ENCODE assay signal across 22 cellular contexts in genomic region chr12:1848146-1848545, GRCh38. TPM values are rescaled to one million over a fixed set of nuclear protein-coding genes. Genes with fewer than 3 reads are reported as not detected.
DNase-seq lines count a peak whose midpoint lies in the region; ATAC-seq and TF ChIP-seq lines count a peak whose summit lies in the region.
"Had no signal": no experiment of that assay in that cellular context is flagged by ENCODE, and none has a peak within 500 bp of the region (broad histone marks: within the 10 kb centered on the region; RNA-seq: fewer than 3 reads in every experiment).

No MANE protein-coding gene starts in this region.

- H3K27me3 ChIP-seq in H7 (ENCODE audit: control insufficient read depth, insufficient read depth, low read length), result no peaks in the 10 kb centered on the region

- no peak overlapping the region for H3K4me3 Mint-ChIP-seq in glutamatergic neuron (ENCODE audit: unreplicated experiment)
- H3K4me3 Mint-ChIP-seq in stimulated activated effector memory CD8-positive, alpha-beta T cell treated with anti-CD3 and anti-CD28 coated beads, Interleukin-12 subunit alpha, Interleukin-12 subunit beta, amount 100 ng/mL, for 72 hours, result no peak overlapping the region
- H3K4me3 Mint-ChIP-seq: CD4-positive, CD25-positive, alpha-beta regulatory T cell had no signal

- no peak for TF ChIP-seq CTCF in glutamatergic neuron (IDR thresholded peaks at IDR 0.05; ENCODE audit: partially characterized antibody, unreplicated experiment)
- no peak for TF ChIP-seq CTCF in GM10266 (IDR thresholded peaks at IDR 0.05; ENCODE audit: control insufficient read depth, insufficient read depth, low read depth, missing control alignments)

- no peaks in the 10 kb centered on the region for H3K36me3 ChIP-seq in H7 (replicated peaks; ENCODE audit: control insufficient read depth, insufficient read depth, low read length)
- H3K36me3 ChIP-seq: SJCRH30 had no signal

- peaks cover 8% of the 10 kb centered on the region for H3K4me1 Mint-ChIP-seq in glutamatergic neuron (ENCODE audit: low read depth, unreplicated experiment)
- H3K4me1 Mint-ChIP-seq in stimulated activated effector memory CD8-positive, alpha-beta T cell treated with anti-CD3 and anti-CD28 coated beads, Interleukin-12 subunit alpha, Interleukin-12 subunit beta, amount 100 ng/mL, for 72 hours, result peaks cover 6% of the 10 kb centered on the region
- H3K4me1 Mint-ChIP-seq: CD4-positive, CD25-positive, alpha-beta regulatory T cell had no signal

- no peaks in the 10 kb centered on the region for H3K9me3 Mint-ChIP-seq in glutamatergic neuron (ENCODE audit: unreplicated experiment)
- H3K9me3 Mint-ChIP-seq in stimulated activated effector memory CD8-positive, alpha-beta T cell treated with anti-CD3 and anti-CD28 coated beads, Interleukin-12 subunit alpha, Interleukin-12 subunit beta, amount 100 ng/mL, for 72 hours, result no peaks in the 10 kb centered on the region

- no peaks in the 10 kb centered on the region for H3K36me3 Mint-ChIP-seq in glutamatergic neuron (ENCODE audit: unreplicated experiment)
- no peaks in the 10 kb centered on the region for H3K36me3 Mint-ChIP-seq in stimulated activated effector memory CD8-positive, alpha-beta T cell treated with anti-CD3 and anti-CD28 coated beads, Interleukin-12 subunit alpha, Interleukin-12 subunit beta, amount 100 ng/mL, for 72 hours
- H3K36me3 Mint-ChIP-seq: CD4-positive, CD25-positive, alpha-beta regulatory T cell had no signal

- peaks cover 4% of the 10 kb centered on the region for H3K27me3 Mint-ChIP-seq in glutamatergic neuron (ENCODE audit: unreplicated experiment)

- H3K27ac Mint-ChIP-seq in glutamatergic neuron (ENCODE audit: unreplicated experiment), result peak overlapping the region; percentile 40
- H3K27ac Mint-ChIP-seq in stimulated activated effector memory CD8-positive, alpha-beta T cell treated with anti-CD3 and anti-CD28 coated beads, Interleukin-12 subunit alpha, Interleukin-12 subunit beta, amount 100 ng/mL, for 72 hours, result peak overlapping the region; percentile 48
- H3K27ac Mint-ChIP-seq: CD4-positive, CD25-positive, alpha-beta regulatory T cell had no signal

- H3K4me3 ChIP-seq in H7 (ENCODE audit: insufficient read depth, low read depth, low read length), result no peak overlapping the region
- H3K4me3 ChIP-seq: SJCRH30 had no signal

- peak; percentile 22 for DNase-seq in H7
- DNase-seq in NCI-H1092 treated with DMSO at 0.1 percent for 48 hours (lab: John Stamatoyannopoulos, UW), result peak; percentile 79
- peak; percentile 2 for DNase-seq in glutamatergic neuron
- DNase-seq in stimulated activated effector memory CD8-positive, alpha-beta T cell treated with anti-CD3 and anti-CD28 coated beads, Interleukin-12 subunit alpha, Interleukin-12 subunit beta, amount 100 ng/mL, for 72 hours (ENCODE audit: low spot score in 2 of 2), result no peak
- no peak for DNase-seq in GM10266 (ENCODE audit: extremely low spot score)
- no peak for DNase-seq in HK-2 (ENCODE audit: unreplicated experiment)
- DNase-seq: ACHN; AML-193; CD4-positive, CD25-positive, alpha-beta regulatory T cell; DMS53; HCEC 1CT; KG1; NCI-H1436 treated with DMSO at 0.1 percent for 48 hours; NCI-H2081 treated with DMSO at 0.1 percent for 48 hours; NCI-H226; NK-92 treated with Interleukin-12 subunit alpha and Interleukin-12 subunit beta, amount 100 ng/mL, for 24 hours; SJCRH30 had no signal

- no peak for ATAC-seq in stimulated activated effector memory CD8-positive, alpha-beta T cell treated with anti-CD3 and anti-CD28 coated beads, Interleukin-12 subunit alpha, Interleukin-12 subunit beta, amount 100 ng/mL, for 72 hours
- no peak for ATAC-seq in HG03025 (IDR thresholded peaks at IDR 0.05; ENCODE audit: low FRiP score, unreplicated experiment)
- ATAC-seq: HepG2 had no signal

RNA-seq across cellular contexts. Expression of gene LRTM2, which starts 27.8 kb away (rescaled TPM):
- total RNA-seq in H7 (2014; rRNA removed; shearing (Covaris generic)), result 0.42 TPM in 1 of 2 replicates, not detected in the other
- 14.6 TPM for total RNA-seq in glutamatergic neuron (ENCODE audit: unreplicated experiment)
- total RNA-seq: Caco-2; CD4-positive, CD25-positive, alpha-beta regulatory T cell; HepG2; OCI-LY7; RPMI7951; SJCRH30 had no signal

Comparison
In these comparisons a context has a peak if more than half of its experiments do, and no peak if none do; other contexts are left out.
1. DNase-seq: peak in H7 (single experiment), NCI-H1092 treated with DMSO at 0.1 percent for 48 hours (single experiment) and glutamatergic neuron (single experiment); none in stimulated activated effector memory CD8-positive, alpha-beta T cell treated with anti-CD3 and anti-CD28 coated beads, Interleukin-12 subunit alpha, Interleukin-12 subunit beta, amount 100 ng/mL, for 72 hours (0 of 2), GM10266 (single experiment) and HK-2 (single experiment).
2. RNA of gene LRTM2, which starts 27.8 kb away (total RNA-seq): 14.6 TPM in glutamatergic neuron (single experiment); 0.42 TPM in H7; every median in the first group is over 10 times any median in the second.